In the genomic region with DNA sequence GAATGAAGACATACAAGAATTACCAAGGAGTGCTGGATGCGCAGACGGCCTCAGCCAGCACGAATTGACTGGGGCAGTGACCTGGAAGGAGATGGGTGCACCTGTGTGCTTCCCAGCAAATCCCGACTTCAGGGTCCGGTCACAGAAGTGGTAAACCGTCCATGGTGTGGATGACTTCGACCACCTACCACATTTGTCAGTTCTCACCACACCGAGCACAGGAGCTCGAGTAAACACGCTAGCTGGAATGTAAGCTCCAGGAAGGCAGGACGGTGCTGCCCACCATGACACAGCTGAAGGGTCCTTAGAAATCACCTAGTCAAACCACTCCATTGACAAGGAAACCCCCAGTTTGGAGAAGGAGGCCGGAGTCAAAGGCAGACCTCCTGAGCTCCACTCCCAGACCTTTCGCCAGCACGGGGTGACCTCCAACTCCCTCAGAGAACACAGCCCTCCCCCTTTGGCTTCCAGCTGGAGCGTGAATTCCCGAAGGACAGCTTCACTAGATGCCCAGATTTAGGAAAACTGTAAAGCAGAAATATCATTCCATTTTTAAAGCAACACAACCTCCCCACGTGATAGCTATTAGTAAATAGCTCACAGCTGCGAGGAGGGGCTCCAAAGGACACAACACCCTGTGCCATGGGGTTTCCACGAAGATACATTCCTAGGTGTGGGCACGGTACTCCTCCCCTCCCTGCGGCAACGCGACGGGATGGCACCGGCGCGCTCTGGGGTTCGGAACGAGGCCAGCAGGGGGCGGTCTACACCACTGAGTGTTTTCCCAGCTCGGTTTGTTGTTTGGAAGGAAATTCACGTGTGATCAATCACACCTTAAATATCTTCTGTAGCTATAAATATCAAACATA, we compare ENCODE assay signal across 8 cellular contexts. TPM values are rescaled to one million over a fixed set of nuclear protein-coding genes. Genes with fewer than 3 reads are reported as not detected.
DNase-seq lines count a peak whose midpoint lies in the region; ATAC-seq and TF ChIP-seq lines count a peak whose summit lies in the region.

No MANE protein-coding gene starts in this region.

- H3K36me3 ChIP-seq in neuron (ENCODE audit: insufficient read depth, low read length): no peaks in the 10 kb centered on the region

- peak overlapping the region; percentile 43 for H2AFZ ChIP-seq in neuron (ENCODE audit: low read depth, low read length)

- peak overlapping the region; percentile 79 for H3K27ac Mint-ChIP-seq in type B pancreatic cell

- TF ChIP-seq CTCF in foreskin fibroblast (IDR thresholded peaks at IDR 0.05; ENCODE audit: low read depth, low read length) (peak; percentile 76), type B pancreatic cell (conservative IDR thresholded peaks at IDR 0.05) (peak; percentile 97)

- ATAC-seq in GM19397 (IDR thresholded peaks at IDR 0.05; ENCODE audit: unreplicated experiment): no peak

- no peak overlapping the region for H3K4me3 ChIP-seq in foreskin fibroblast (ENCODE audit: low read depth in 1 of 2, low read length in 2 of 2)
- H3K4me3 ChIP-seq in neuron (ENCODE audit: low read length): no peak overlapping the region

- H3K9me3 Mint-ChIP-seq in type B pancreatic cell: no peaks in the 10 kb centered on the region

- H3K9me3 ChIP-seq in neuron (ENCODE audit: low read length): no peaks in the 10 kb centered on the region

- no peaks in the 10 kb centered on the region for H3K4me1 ChIP-seq in neuron (ENCODE audit: insufficient read depth, low read length)

- DNase-seq in DMS53 (lab: John Stamatoyannopoulos, UW) (peak; percentile 68), DMS53 treated with DMSO at 0.1 percent for 48 hours (lab: John Stamatoyannopoulos, UW; ENCODE audit: unreplicated experiment) (no peak), NCI-H1930 (lab: John Stamatoyannopoulos, UW) (peak; percentile 1 to 21), activated T-cell treated with anti-CD3 and anti-CD28 coated beads for 24 hours (ENCODE audit: low read depth) (peak; percentile 27), foreskin fibroblast (peak; percentile 24 to 73), type B pancreatic cell (ENCODE audit: extremely low spot score, unreplicated experiment) (no peak)

- no peaks in the 10 kb centered on the region for H3K36me3 Mint-ChIP-seq in type B pancreatic cell

- H3K27me3 ChIP-seq in neuron (ENCODE audit: insufficient read depth, low read length): peaks cover 15% of the 10 kb centered on the region

- H3K4me1 Mint-ChIP-seq in type B pancreatic cell (ENCODE audit: unreplicated experiment): peaks cover 5% of the 10 kb centered on the region

- H3K4me3 Mint-ChIP-seq in type B pancreatic cell: peak overlapping the region; percentile 71

- peaks cover 35% of the 10 kb centered on the region for H3K27me3 Mint-ChIP-seq in type B pancreatic cell

RNA-seq across cellular contexts. Expression of gene GNAL, which starts 34.1 kb away (rescaled TPM):
- 8.3 and 12.9 TPM in 2 replicates for total RNA-seq in type B pancreatic cell (ENCODE audit: low replicate concordance)

RNA-seq across cellular contexts. Expression of gene SLC35G4, which starts 45.6 kb away (rescaled TPM):
- total RNA-seq in type B pancreatic cell (ENCODE audit: low replicate concordance): not detected in 2 replicates

Comparison
In these comparisons a context has a peak if more than half of its experiments do, and no peak if none do; other contexts are left out.
1. DNase-seq: peak in DMS53 (single experiment), NCI-H1930 (2 of 2), activated T-cell treated with anti-CD3 and anti-CD28 coated beads for 24 hours (single experiment) and foreskin fibroblast (2 of 2); none in DMS53 treated with DMSO at 0.1 percent for 48 hours (single experiment) and type B pancreatic cell (single experiment).